In genomic region chr15:68818671-68819450, GRCh38 we compare ENCODE assay signal across 8 cellular contexts. TPM values are rescaled to one million over a fixed set of nuclear protein-coding genes. Genes with fewer than 3 reads are reported as not detected.
A peak's percentile ranks its signal among the peaks of the same experiment; 100 is the strongest.
DNase-seq lines count a peak whose midpoint lies in the region; ATAC-seq and TF ChIP-seq lines count a peak whose summit lies in the region.

No MANE protein-coding gene starts in this region.

- H3K9me2 ChIP-seq in PC-3 (replicated peaks; ENCODE audit: low read length) = no peaks in the 10 kb centered on the region

- peak; percentile 18 for DNase-seq in A172 (ENCODE audit: low spot score)
- DNase-seq in PC-3 = peak; percentile 35
- DNase-seq in activated naive CD4-positive, alpha-beta T cell treated with Interleukin-2 at 50 U/mL for 16 hours = peak; percentile 51
- peak; percentile 33 for DNase-seq in glomerular visceral epithelial cell (ENCODE audit: extremely low spot score)
- DNase-seq in NCI-H2107 (lab: John Stamatoyannopoulos, UW) = no peak

- peaks cover 27% of the 10 kb centered on the region for H3K4me1 ChIP-seq in PC-3 (ENCODE audit: insufficient read depth, low read length)
- H3K4me1 ChIP-seq in neutrophil (ENCODE audit: control insufficient read depth in 1 of 2, insufficient read depth in 1 of 2, low read depth in 1 of 2, low read length in 1 of 2) = peaks cover 50% of the 10 kb centered on the region in 2 experiments

- intact Hi-C loops in PC-3 (cut with micrococcal nuclease) = no loop called here

- peaks cover 89% of the 10 kb centered on the region for H3K79me2 ChIP-seq in PC-3 (ENCODE audit: low read length)

- H3K4me3 ChIP-seq in PC-3 (ENCODE audit: low read length) (peak overlapping the region; percentile 98), neutrophil (ENCODE audit: low read depth in 1 of 2, low read length in 1 of 2) (peak overlapping the region; percentile 97 to 99)

- H3F3A ChIP-seq in PC-3 (ENCODE audit: low read length, unreplicated experiment) = no peaks in the 10 kb centered on the region

- BruUV-seq in PC-3 (replicated peaks; lab: Mats Ljungman, UMichigan) = TSS peak; percentile 48

- TF ChIP-seq CTCF in PC-3 (conservative IDR thresholded peaks at IDR 0.05; ENCODE audit: low read depth, low read length) (no peak), neutrophil (IDR thresholded peaks at IDR 0.05) (no peak)

- H3K27ac ChIP-seq in PC-3 (ENCODE audit: low read length) (peak overlapping the region; percentile 87), neutrophil (peak overlapping the region; percentile 100)

- H3K9me3 ChIP-seq in PC-3 (ENCODE audit: low read length) (no peaks in the 10 kb centered on the region), neutrophil (no peaks in the 10 kb centered on the region)

- peak; percentile 70 for TF ChIP-seq POLR2A in GM19099 (IDR thresholded peaks at IDR 0.05; ENCODE audit: extremely low read depth, insufficient read length, low read depth)

- CTCF ChIA-PET in PC-3 (lab: Charles Lee) = no interaction called here

- peak overlapping the region; percentile 96 for H3K9ac ChIP-seq in PC-3 (ENCODE audit: low read length)

- H3K27me3 ChIP-seq in PC-3 (ENCODE audit: low read length) (no peaks in the 10 kb centered on the region), neutrophil (no peaks in the 10 kb centered on the region)

- peak overlapping the region; percentile 78 for H2AFZ ChIP-seq in PC-3 (ENCODE audit: low read length)

- POLR2A ChIA-PET in PC-3 (lab: Charles Lee; ENCODE audit: unreplicated experiment) = no interaction called here

- H3K4me2 ChIP-seq in PC-3 (ENCODE audit: low read length) = peak overlapping the region; percentile 99

- ATAC-seq in PC-3 (peak; percentile 1; the same call in 1 of the 2 replicates), GM18517 (IDR thresholded peaks at IDR 0.05; ENCODE audit: unreplicated experiment) (no peak)

- H4K20me1 ChIP-seq in PC-3 (ENCODE audit: low read length) = peaks cover 17% of the 10 kb centered on the region; the same call in 1 of the 2 replicates

- peaks cover 4% of the 10 kb centered on the region; the same call in 1 of the 2 replicates for H3K36me3 ChIP-seq in PC-3 (ENCODE audit: low read depth, low read length)
- H3K36me3 ChIP-seq in neutrophil = no peaks in the 10 kb centered on the region

RNA-seq across cellular contexts. Expression of gene ANP32A, which starts 1.8 kb away (rescaled TPM):
- 70.4 and 72.6 TPM in 2 replicates for total RNA-seq in A172 (2014; rRNA removed; shearing (Covaris generic))
- 106 and 151 TPM in 2 replicates for total RNA-seq in PC-3 (2014; rRNA removed)
